Comparison of ENCODE assay signal across 11 cellular contexts in the genomic region with DNA sequence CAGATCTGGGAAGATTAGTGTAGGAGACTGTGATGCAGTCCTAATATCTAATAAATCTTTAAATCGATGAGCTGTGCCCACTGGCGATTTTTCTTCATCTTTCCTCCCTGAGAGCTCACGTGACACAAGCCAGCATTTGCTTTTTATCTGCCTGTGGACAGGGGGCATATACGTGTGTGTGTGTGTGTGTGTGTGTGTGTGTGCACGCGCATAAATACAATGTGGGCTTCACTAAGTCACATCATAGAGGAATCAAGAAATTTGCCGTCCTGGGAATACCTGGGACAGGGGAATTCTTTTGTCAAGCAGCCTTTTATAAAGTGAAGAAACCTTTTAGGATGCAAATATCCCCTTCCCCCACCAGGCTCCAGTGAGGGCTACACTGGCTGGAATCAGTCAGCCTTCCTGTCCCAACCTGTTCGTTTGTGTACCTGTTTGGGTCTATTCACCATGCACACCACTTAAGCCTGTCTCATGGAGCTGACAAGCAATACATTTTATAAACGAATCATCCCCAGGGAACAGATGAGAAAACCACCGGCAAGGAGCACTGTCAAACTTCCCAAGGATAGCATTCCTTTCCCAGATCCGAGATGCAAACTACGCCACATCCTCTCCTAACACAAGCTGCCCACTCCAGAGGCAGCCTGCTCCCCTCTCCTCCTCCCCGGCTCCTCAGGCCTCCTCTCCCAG. TPM values are rescaled to one million over a fixed set of nuclear protein-coding genes. Genes with fewer than 3 reads are reported as not detected.
DNase-seq lines count a peak whose midpoint lies in the region; ATAC-seq, FAIRE-seq and TF ChIP-seq lines count a peak whose summit lies in the region.
"Had no signal": no experiment of that assay in that cellular context is flagged by ENCODE, and none has a peak within 500 bp of the region (broad histone marks: within the 10 kb centered on the region; RNA-seq: fewer than 3 reads in every experiment).

No MANE protein-coding gene starts in this region.

- peaks cover 0 to 13% (median 4%) of the 10 kb centered on the region in 4 donors for H3K4me1 Mint-ChIP-seq in CD4-positive, CD25-positive, alpha-beta regulatory T cell
- peaks cover 3% of the 10 kb centered on the region for H3K4me1 Mint-ChIP-seq in astrocyte (ENCODE audit: low read depth, unreplicated experiment)

- H3K9ac ChIP-seq in HUES48 (ENCODE audit: low read depth, low read length) (peak overlapping the region; percentile 64), astrocyte (ENCODE audit: low read length) (no peak overlapping the region), liver (ENCODE audit: low read depth in 1 of 2, low read length in 2 of 2) (peak overlapping the region in 1 of 2 donors; percentile 49)

- peaks cover 81% of the 10 kb centered on the region for H3K27me3 Mint-ChIP-seq in CD4-positive, CD25-positive, alpha-beta regulatory T cell
- peaks cover 31% of the 10 kb centered on the region for H3K27me3 Mint-ChIP-seq in astrocyte (ENCODE audit: low read depth, unreplicated experiment)

- H3K9me3 Mint-ChIP-seq in CD4-positive, CD25-positive, alpha-beta regulatory T cell = peaks cover 0 to 4% (median 0%) of the 10 kb centered on the region in 7 donors
- no peaks in the 10 kb centered on the region for H3K9me3 Mint-ChIP-seq in astrocyte (ENCODE audit: unreplicated experiment)

- no peaks in the 10 kb centered on the region for H3K36me3 ChIP-seq in CD4-positive, CD25-positive, alpha-beta regulatory T cell (ENCODE audit: control insufficient read depth, insufficient read depth, low read length)
- H3K36me3 ChIP-seq in HUES48 (ENCODE audit: control insufficient read depth, insufficient read depth, low read length) (no peaks in the 10 kb centered on the region), astrocyte (ENCODE audit: insufficient read depth, low read length) (no peaks in the 10 kb centered on the region), liver (ENCODE audit: control insufficient read depth in 4 of 4, insufficient read depth in 3 of 4, low read depth in 1 of 4, low read length in 3 of 4) (no peaks in the 10 kb centered on the region), spleen (no peaks in the 10 kb centered on the region)
- H3K36me3 ChIP-seq: ascending aorta had no signal

- no peak overlapping the region for H3K4me3 ChIP-seq in CD4-positive, CD25-positive, alpha-beta regulatory T cell (ENCODE audit: low read depth, low read length)
- H3K4me3 ChIP-seq in HUES48 (ENCODE audit: low read depth, low read length) (peak overlapping the region; percentile 83), astrocyte (ENCODE audit: insufficient read depth, low read depth, low read length) (no peak overlapping the region), liver (ENCODE audit: low read depth in 1 of 3, low read length in 3 of 3) (peak overlapping the region in 2 of 3 donors; percentile 46 to 83), spleen (no peak overlapping the region)
- H3K4me3 ChIP-seq: ascending aorta had no signal

- 53% methylated on average over 13 of the region's 13 CpGs for WGBS in liver
- 21 to 34% (median 23%) methylated on average over 13 of the region's 13 CpGs for WGBS in spleen, 5 donors

- H2AFZ ChIP-seq in astrocyte (ENCODE audit: low read depth, low read length) = no peak overlapping the region

- peak overlapping the region; percentile 20 to 92 (median 46) for H3K4me3 Mint-ChIP-seq in CD4-positive, CD25-positive, alpha-beta regulatory T cell
- H3K4me3 Mint-ChIP-seq in astrocyte (ENCODE audit: unreplicated experiment) = peak overlapping the region; percentile 73

- peaks cover 2% of the 10 kb centered on the region for H4K20me1 ChIP-seq in astrocyte (ENCODE audit: insufficient read depth, low read length)

- no peak overlapping the region for H3K4me2 ChIP-seq in astrocyte (ENCODE audit: low read length)

- TF ChIP-seq POLR2A in spleen (IDR thresholded peaks at IDR 0.05) = no peak

- H3K27me3 ChIP-seq in CD4-positive, CD25-positive, alpha-beta regulatory T cell (ENCODE audit: control insufficient read depth, insufficient read depth, low read length) = peaks cover 12% of the 10 kb centered on the region
- H3K27me3 ChIP-seq in HUES48 (ENCODE audit: control insufficient read depth, insufficient read depth, low read length) = peaks cover 9% of the 10 kb centered on the region; the same call in 1 of the 2 replicates
- H3K27me3 ChIP-seq in astrocyte (ENCODE audit: insufficient read depth, low read length) = peaks cover 29% of the 10 kb centered on the region
- no peaks in the 10 kb centered on the region for H3K27me3 ChIP-seq in liver (ENCODE audit: control insufficient read depth in 4 of 4, insufficient read depth in 4 of 4, low read length in 3 of 4)
- peaks cover 4 to 94% (median 54%) of the 10 kb centered on the region in 7 donors for H3K27me3 ChIP-seq in spleen (replicated peaks in 1 of 7)

- H3K27ac ChIP-seq in CD4-positive, CD25-positive, alpha-beta regulatory T cell (ENCODE audit: insufficient read depth, low read length, poor library complexity, severe bottlenecking) = no peak overlapping the region
- peak overlapping the region; percentile 96 for H3K27ac ChIP-seq in HUES48 (ENCODE audit: low read depth, low read length)
- no peak overlapping the region for H3K27ac ChIP-seq in astrocyte (ENCODE audit: low read depth, low read length)
- peak overlapping the region in 1 of 2 donors; percentile 56 for H3K27ac ChIP-seq in liver (ENCODE audit: low read depth in 1 of 2, low read length in 2 of 2)
- no peak overlapping the region for H3K27ac ChIP-seq in spleen
- H3K27ac ChIP-seq: ascending aorta had no signal

- DNase-seq in CD4-positive, CD25-positive, alpha-beta regulatory T cell = no peak
- DNase-seq in astrocyte (ENCODE audit: low read depth) (no peak), spleen (no peak)
- DNase-seq: midbrain; stimulated activated CD4-positive, alpha-beta T cell treated with anti-CD3 and anti-CD28 coated beads, Interleukin-4, amount 100 ng/mL, for 1 hour had no signal

- no peak for TF ChIP-seq RAD21 in liver (IDR thresholded peaks at IDR 0.05)

- ATAC-seq in CD4-positive, CD25-positive, alpha-beta regulatory T cell (ENCODE audit: low read depth in 2 of 2) = no peak
- no peak for ATAC-seq in GM21786 (IDR thresholded peaks at IDR 0.05; ENCODE audit: unreplicated experiment)
- ATAC-seq in HG03025 (IDR thresholded peaks at IDR 0.05; ENCODE audit: low FRiP score, unreplicated experiment) = no peak
- ATAC-seq in HG03442 (IDR thresholded peaks at IDR 0.05; ENCODE audit: unreplicated experiment) = no peak

- no peaks in the 10 kb centered on the region for H3K9me3 ChIP-seq in CD4-positive, CD25-positive, alpha-beta regulatory T cell (ENCODE audit: control insufficient read depth in 2 of 2, low read length in 2 of 2)
- no peaks in the 10 kb centered on the region for H3K9me3 ChIP-seq in HUES48 (ENCODE audit: control insufficient read depth, insufficient read depth, low read length)
- no peaks in the 10 kb centered on the region for H3K9me3 ChIP-seq in astrocyte (ENCODE audit: insufficient read depth, low read depth, low read length)
- no peaks in the 10 kb centered on the region for H3K9me3 ChIP-seq in liver (ENCODE audit: control insufficient read depth in 4 of 4, low read length in 3 of 4)
- no peaks in the 10 kb centered on the region for H3K9me3 ChIP-seq in spleen
- H3K9me3 ChIP-seq: ascending aorta had no signal

- no peak for FAIRE-seq in astrocyte (lab: Jason Lieb, UNC)

- H3K27ac Mint-ChIP-seq in CD4-positive, CD25-positive, alpha-beta regulatory T cell = no peak overlapping the region
- H3K27ac Mint-ChIP-seq in astrocyte (ENCODE audit: unreplicated experiment) = no peak overlapping the region

- intact Hi-C loops in spleen (cut with DNase I; ENCODE audit: low total_unique reads) = no loop called here

- peaks cover 6% of the 10 kb centered on the region for H3K4me1 ChIP-seq in CD4-positive, CD25-positive, alpha-beta regulatory T cell (ENCODE audit: control insufficient read depth, insufficient read depth, low read length, poor library complexity, severe bottlenecking)
- H3K4me1 ChIP-seq in HUES48 (ENCODE audit: control insufficient read depth, insufficient read depth, low read length) (peaks cover 55% of the 10 kb centered on the region), astrocyte (ENCODE audit: insufficient read depth, low read length) (peaks cover 8% of the 10 kb centered on the region), liver (ENCODE audit: control insufficient read depth in 4 of 4, insufficient read depth in 4 of 4, low read length in 3 of 4) (peaks cover 14 to 65% (median 52%) of the 10 kb centered on the region in 4 donors), spleen (peaks cover 4 to 20% (median 15%) of the 10 kb centered on the region in 6 donors)

- TF ChIP-seq CTCF in astrocyte (IDR thresholded peaks at IDR 0.05; ENCODE audit: insufficient read depth, low read depth, low read length) (no peak), liver (IDR thresholded peaks at IDR 0.05; ENCODE audit: low read depth, low read length, missing input control) (no peak), spleen (IDR thresholded peaks at IDR 0.05 in 8 of 11, conservative IDR thresholded peaks at IDR 0.05 in 3 of 11) (no peak)

- H3K36me3 Mint-ChIP-seq in CD4-positive, CD25-positive, alpha-beta regulatory T cell = no peaks in the 10 kb centered on the region
- H3K36me3 Mint-ChIP-seq in astrocyte (ENCODE audit: low read depth, unreplicated experiment) = no peaks in the 10 kb centered on the region

- H3K79me2 ChIP-seq in astrocyte (ENCODE audit: insufficient read depth, low read length) = no peaks in the 10 kb centered on the region

RNA-seq across cellular contexts. Expression of a gene that starts 2.7 kb away (rescaled TPM):
- total RNA-seq in CD4-positive, CD25-positive, alpha-beta regulatory T cell = not detected
- not detected for polyA plus RNA-seq in CD4-positive, CD25-positive, alpha-beta regulatory T cell
- total RNA-seq in astrocyte = 1.2 and 2.0 TPM in 2 replicates
- 10 to 100 TPM in 1 of 2 donors, 1 to 10 TPM in 1; 9.9 to 42.6 TPM for total RNA-seq in liver
- polyA plus RNA-seq in liver = 10 to 100 TPM; 16.4 to 31.3 TPM
- total RNA-seq in spleen = under 1 TPM in 4 of 7 donors, not detected in 3; 0.09 to 0.43 (median 0.22) TPM
- polyA plus RNA-seq in spleen = under 1 TPM; 0.02 to 0.38 (median 0.03) TPM
- total RNA-seq: ascending aorta had no signal

Comparison
In these comparisons a context has a peak if more than half of its experiments do, and no peak if none do; other contexts are left out.
1. H3K4me3 ChIP-seq: peak in HUES48 (single experiment) and liver (2 of 3); none in CD4-positive, CD25-positive, alpha-beta regulatory T cell (single experiment), astrocyte (single experiment) and spleen (0 of 8).